In the genomic region with DNA sequence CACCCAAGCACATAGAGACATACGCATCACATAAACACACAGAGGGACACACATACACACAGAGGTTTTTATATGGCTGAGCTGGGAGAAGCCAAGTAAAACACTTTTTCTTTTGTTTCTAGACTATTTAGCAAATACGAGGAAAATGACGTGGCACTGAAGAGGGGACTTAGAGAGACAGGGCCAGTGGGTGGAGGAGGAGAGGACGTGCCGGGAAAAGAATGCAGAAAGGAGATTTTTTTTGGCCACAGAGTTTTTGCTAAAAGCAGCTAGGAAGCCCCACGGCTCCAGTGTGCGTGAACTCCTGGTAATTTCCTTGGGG, we compare ENCODE assay signal across 8 cellular contexts.
DNase-seq lines count a peak whose midpoint lies in the region; ATAC-seq, FAIRE-seq and TF ChIP-seq lines count a peak whose summit lies in the region.

No MANE protein-coding gene starts in this region.

- no peaks in the 10 kb centered on the region for H3K27me3 ChIP-seq in astrocyte (ENCODE audit: insufficient read depth, low read length)

- peak overlapping the region; percentile 99 for H3K27ac ChIP-seq in astrocyte (ENCODE audit: low read depth, low read length)

- H3K4me3 ChIP-seq in AG10803 (ENCODE audit: low read length) (peak overlapping the region; percentile 55), astrocyte (ENCODE audit: insufficient read depth, low read depth, low read length) (peak overlapping the region; percentile 49)

- H3K9me3 Mint-ChIP-seq in astrocyte (ENCODE audit: unreplicated experiment), result no peaks in the 10 kb centered on the region
- H3K9me3 Mint-ChIP-seq in memory B cell, result no peaks in the 10 kb centered on the region
- no peaks in the 10 kb centered on the region for H3K9me3 Mint-ChIP-seq in immature natural killer cell

- TF ChIP-seq CTCF in AG10803 (conservative IDR thresholded peaks at IDR 0.05; ENCODE audit: low read length) (no peak), astrocyte (IDR thresholded peaks at IDR 0.05; ENCODE audit: insufficient read depth, low read depth, low read length) (no peak)

- H3K79me2 ChIP-seq in astrocyte (ENCODE audit: insufficient read depth, low read length), result no peaks in the 10 kb centered on the region

- no peaks in the 10 kb centered on the region for H3K9me3 ChIP-seq in astrocyte (ENCODE audit: insufficient read depth, low read depth, low read length)

- peak overlapping the region; percentile 90 for H3K9ac ChIP-seq in astrocyte (ENCODE audit: low read length)

- ATAC-seq in HG02571 (IDR thresholded peaks at IDR 0.05; ENCODE audit: unreplicated experiment) (peak; percentile 18), memory B cell (ENCODE audit: low read depth) (no peak)

- H3K27ac Mint-ChIP-seq in astrocyte (ENCODE audit: unreplicated experiment), result peak overlapping the region; percentile 99
- H3K27ac Mint-ChIP-seq in memory B cell, result peak overlapping the region; percentile 69
- H3K27ac Mint-ChIP-seq in immature natural killer cell, result peak overlapping the region in 1 of 6 donors; percentile 9

- H3K27me3 Mint-ChIP-seq in astrocyte (ENCODE audit: low read depth, unreplicated experiment) (no peaks in the 10 kb centered on the region), memory B cell (peaks cover 2% of the 10 kb centered on the region), immature natural killer cell (ENCODE audit: low read depth in 3 of 3) (peaks cover 0 to 4% (median 0%) of the 10 kb centered on the region in 3 donors)

- peak overlapping the region; percentile 84 for H3K4me2 ChIP-seq in astrocyte (ENCODE audit: low read length)

- H2AFZ ChIP-seq in astrocyte (ENCODE audit: low read depth, low read length), result no peak overlapping the region

- no peaks in the 10 kb centered on the region for H4K20me1 ChIP-seq in astrocyte (ENCODE audit: insufficient read depth, low read length)

- no peaks in the 10 kb centered on the region for H3K36me3 Mint-ChIP-seq in astrocyte (ENCODE audit: low read depth, unreplicated experiment)
- no peaks in the 10 kb centered on the region for H3K36me3 Mint-ChIP-seq in memory B cell
- no peaks in the 10 kb centered on the region for H3K36me3 Mint-ChIP-seq in immature natural killer cell

- no peaks in the 10 kb centered on the region for H3K36me3 ChIP-seq in astrocyte (ENCODE audit: insufficient read depth, low read length)

- H3K4me3 Mint-ChIP-seq in astrocyte (ENCODE audit: unreplicated experiment) (peak overlapping the region; percentile 68), memory B cell (peak overlapping the region; percentile 65), immature natural killer cell (no peak overlapping the region)

- DNase-seq in AG10803 (ENCODE audit: low read depth), result no peak
- no peak for DNase-seq in astrocyte (ENCODE audit: low read depth)
- no peak for DNase-seq in memory B cell (ENCODE audit: low spot score in 2 of 2)
- no peak for DNase-seq in NCI-H510A treated with DMSO at 0.1 percent for 48 hours (lab: John Stamatoyannopoulos, UW)
- no peak for DNase-seq in NCI-H510A (lab: John Stamatoyannopoulos, UW)
- DNase-seq in NOMO-1 treated with DMSO at 0.1 percent for 48 hours (lab: John Stamatoyannopoulos, UW; ENCODE audit: unreplicated experiment), result no peak
- DNase-seq in immature natural killer cell, result no peak

- FAIRE-seq in astrocyte (lab: Jason Lieb, UNC), result peak; percentile 26

- H3K4me1 ChIP-seq in astrocyte (ENCODE audit: insufficient read depth, low read length), result peaks cover 40% of the 10 kb centered on the region

- H3K4me1 Mint-ChIP-seq in astrocyte (ENCODE audit: low read depth, unreplicated experiment) (peaks cover 73% of the 10 kb centered on the region), memory B cell (peaks cover 37% of the 10 kb centered on the region), immature natural killer cell (peaks cover 7 to 10% of the 10 kb centered on the region in 2 donors)

Comparison
In these comparisons a context has a peak if more than half of its experiments do, and no peak if none do; other contexts are left out.
1. H3K4me3 Mint-ChIP-seq: peak in astrocyte (single experiment) and memory B cell (single experiment); none in immature natural killer cell (0 of 5).